1 cellular context compared by ENCODE assay signal in genomic region chrX:106404512-106404911, GRCh38.
TF ChIP-seq lines count a peak whose summit lies in the region.

No MANE protein-coding gene starts in this region.

TF ChIP-seq in HCT116, 20 proteins besides CTCF, POLR2A, EP300 and RAD21 (continued from another document):
- TF ChIP-seq TCF7L2 (IDR thresholded peaks at IDR 0.05; ENCODE audit: borderline replicate concordance, extremely low read depth, insufficient read depth, insufficient read length) (no peak), ELF1 (IDR thresholded peaks at IDR 0.05; ENCODE audit: borderline replicate concordance, low read depth) (no peak), ZBTB33 (IDR thresholded peaks at IDR 0.05; ENCODE audit: extremely low read depth, insufficient replicate concordance, low read length) (no peak), ZFX (IDR thresholded peaks at IDR 0.05) (no peak), SIN3A (IDR thresholded peaks at IDR 0.05; ENCODE audit: low read depth) (no peak), ATF3 (IDR thresholded peaks at IDR 0.05) (no peak), CEBPB (IDR thresholded peaks at IDR 0.05; ENCODE audit: low read depth) (no peak), EGR1 (IDR thresholded peaks at IDR 0.05; ENCODE audit: low read depth) (no peak), ZNF274 (IDR thresholded peaks at IDR 0.05; ENCODE audit: low read depth, low read length) (no peak)
